Comparison of ENCODE assay signal across 7 cellular contexts in the genomic region with DNA sequence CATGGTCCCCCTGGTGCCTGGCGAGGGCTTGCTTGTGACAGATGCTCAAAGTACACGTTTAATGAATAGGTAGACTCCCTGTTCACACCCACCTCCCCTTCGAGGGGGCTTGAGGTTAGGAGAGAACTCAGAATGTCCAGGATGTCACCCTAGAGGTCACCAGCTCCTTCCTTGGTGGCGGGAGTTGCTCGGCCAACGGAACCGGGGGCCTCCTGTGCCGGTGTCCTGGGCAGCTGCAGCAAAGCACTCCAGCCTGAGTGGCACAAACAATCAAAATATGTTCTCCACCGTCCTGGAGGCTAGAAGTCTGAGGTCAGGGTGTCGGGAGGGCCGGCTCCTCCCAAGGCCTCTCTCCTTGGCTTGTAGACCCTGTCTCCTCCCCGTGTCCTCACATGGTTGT.
"Had no signal": no experiment of that assay in that cellular context is flagged by ENCODE, and none has a peak within 500 bp of the region (broad histone marks: within the 10 kb centered on the region; RNA-seq: fewer than 3 reads in every experiment).

No MANE protein-coding gene starts in this region.

- DNase-seq: GM23248, GOT3, H9, HCEC 1CT, IMR-90, KG1 had no signal

- H2AFZ ChIP-seq: GM23248 had no signal

- H3K4me3 ChIP-seq: GM23248, K562 had no signal

- H3K9ac ChIP-seq: GM23248 had no signal

- H3K27ac ChIP-seq: GM23248 had no signal

- ATAC-seq: K562 had no signal
